Comparison of ENCODE assay signal across 1 cellular context in genomic region chr15:92920595-92921169, GRCh38.
TF ChIP-seq lines count a peak whose summit lies in the region.

No MANE protein-coding gene starts in this region.

TF ChIP-seq in WTC11, 78 proteins besides CTCF, POLR2A, EP300 and RAD21 (continued from another document):
- TF ChIP-seq STAT6 (CRISPR knock-in tag; conservative IDR thresholded peaks at IDR 0.05; ENCODE audit: low read depth) (no peak), ELF4 (CRISPR knock-in tag; IDR thresholded peaks at IDR 0.05; ENCODE audit: low read depth) (no peak), TEAD1 (CRISPR knock-in tag; IDR thresholded peaks at IDR 0.05) (no peak), ATF3 (CRISPR knock-in tag; conservative IDR thresholded peaks at IDR 0.05) (no peak)
